Comparison of ENCODE assay signal across 10 cellular contexts in genomic region chr12:6612652-6613014, GRCh38. TPM values are rescaled to one million over a fixed set of nuclear protein-coding genes. Genes with fewer than 3 reads are reported as not detected.
A peak's percentile ranks its signal among the peaks of the same experiment; 100 is the strongest.
DNase-seq lines count a peak whose midpoint lies in the region; ATAC-seq, FAIRE-seq and TF ChIP-seq lines count a peak whose summit lies in the region.
"Had no signal": no experiment of that assay in that cellular context is flagged by ENCODE, and none has a peak within 500 bp of the region (broad histone marks: within the 10 kb centered on the region; RNA-seq: fewer than 3 reads in every experiment).

No MANE protein-coding gene starts in this region.

- TF ChIP-seq CTCF in left lung (IDR thresholded peaks at IDR 0.05) (no peak), suprapubic skin (IDR thresholded peaks at IDR 0.05) (no peak)

- H3K9me3 Mint-ChIP-seq in T-helper 1 cell treated with Interleukin-12 subunit alpha and Interleukin-12 subunit beta and Interleukin-4 antibody, amounts not matched to agents 30 μg/mL and 1 μg/mL, for 36 hours: no peaks in the 10 kb centered on the region
- no peaks in the 10 kb centered on the region for H3K9me3 Mint-ChIP-seq in activated T-cell treated with anti-CD3 and anti-CD28 coated beads, Interleukin-2, amount 50 U/mL, for 72 hours

- no peak for TF ChIP-seq EP300 in suprapubic skin (IDR thresholded peaks at IDR 0.05)

- H3K27me3 Mint-ChIP-seq in T-helper 1 cell treated with Interleukin-12 subunit alpha and Interleukin-12 subunit beta and Interleukin-4 antibody, amounts not matched to agents 30 μg/mL and 1 μg/mL, for 36 hours (ENCODE audit: low read depth): no peaks in the 10 kb centered on the region
- H3K27me3 Mint-ChIP-seq in activated T-cell treated with anti-CD3 and anti-CD28 coated beads, Interleukin-2, amount 50 U/mL, for 72 hours (ENCODE audit: low read depth): no peaks in the 10 kb centered on the region

- H3K4me1 Mint-ChIP-seq in T-helper 1 cell treated with Interleukin-12 subunit alpha and Interleukin-12 subunit beta and Interleukin-4 antibody, amounts not matched to agents 30 μg/mL and 1 μg/mL, for 36 hours (ENCODE audit: low read depth): peaks cover 28% of the 10 kb centered on the region
- peaks cover 11% of the 10 kb centered on the region for H3K4me1 Mint-ChIP-seq in activated T-cell treated with anti-CD3 and anti-CD28 coated beads, Interleukin-2, amount 50 U/mL, for 72 hours (ENCODE audit: low read depth)

- peak overlapping the region; percentile 46 for H3K4me3 Mint-ChIP-seq in T-helper 1 cell treated with Interleukin-12 subunit alpha and Interleukin-12 subunit beta and Interleukin-4 antibody, amounts not matched to agents 30 μg/mL and 1 μg/mL, for 36 hours
- peak overlapping the region; percentile 9 for H3K4me3 Mint-ChIP-seq in activated T-cell treated with anti-CD3 and anti-CD28 coated beads, Interleukin-2, amount 50 U/mL, for 72 hours

- DNase-seq in T-helper 1 cell: no peak
- no peak for DNase-seq in activated T-cell treated with anti-CD3 and anti-CD28 coated beads, Interleukin-2, amount 50 U/mL, for 72 hours
- no peak for DNase-seq in left lung
- DNase-seq in suprapubic skin (ENCODE audit: low spot score in 2 of 2): no peak
- no peak for DNase-seq in GM19239 (ENCODE audit: insufficient read length, low spot score)
- DNase-seq: 8988T; stimulated activated CD4-positive, alpha-beta T cell treated with anti-CD3 and anti-CD28 coated beads, Interleukin-12 subunit alpha, Interleukin-12 subunit beta, amount 100 ng/mL, for 4 hours had no signal

- intact Hi-C loops in left lung (cut with DNase I): loop anchor here in 1 of 2 donors (10.0 kb wide), 1 partner anchor 82 kb away; no protein-coding TSS in a partner anchor

- no peaks in the 10 kb centered on the region for H3K36me3 Mint-ChIP-seq in T-helper 1 cell treated with Interleukin-12 subunit alpha and Interleukin-12 subunit beta and Interleukin-4 antibody, amounts not matched to agents 30 μg/mL and 1 μg/mL, for 36 hours (ENCODE audit: low read depth)
- H3K36me3 Mint-ChIP-seq in activated T-cell treated with anti-CD3 and anti-CD28 coated beads, Interleukin-2, amount 50 U/mL, for 72 hours (ENCODE audit: insufficient read depth in 2 of 2): no peaks in the 10 kb centered on the region

- no peak for FAIRE-seq in GM19239 (lab: Jason Lieb, UNC)

- H3K36me3 ChIP-seq in left lung (no peaks in the 10 kb centered on the region), suprapubic skin (no peaks in the 10 kb centered on the region)

- WGBS in suprapubic skin: 44% methylated on average over 7 of the region's 7 CpGs

- TF ChIP-seq POLR2A in suprapubic skin (IDR thresholded peaks at IDR 0.05): no peak

- peak overlapping the region; percentile 71 to 83 for H3K27ac ChIP-seq in left lung
- H3K27ac ChIP-seq in suprapubic skin: peak overlapping the region; percentile 92

- H3K4me3 ChIP-seq in left lung (no peak overlapping the region), suprapubic skin (peak overlapping the region; percentile 21)

- peaks cover 9 to 28% of the 10 kb centered on the region in 2 donors for H3K4me1 ChIP-seq in left lung
- peaks cover 46% of the 10 kb centered on the region for H3K4me1 ChIP-seq in suprapubic skin

- no peak for ATAC-seq in activated T-cell treated with anti-CD3 and anti-CD28 coated beads, Interleukin-2, amount 50 U/mL, for 72 hours (replicated peaks in 1 of 2)
- ATAC-seq in left lung (no peak), HG02973 (IDR thresholded peaks at IDR 0.05; ENCODE audit: unreplicated experiment) (no peak), GM18498 (IDR thresholded peaks at IDR 0.05; ENCODE audit: unreplicated experiment) (no peak)

- H3K9me3 ChIP-seq in left lung: no peaks in the 10 kb centered on the region
- H3K9me3 ChIP-seq in suprapubic skin: no peaks in the 10 kb centered on the region

- H3K27me3 ChIP-seq in left lung (no peaks in the 10 kb centered on the region), suprapubic skin (no peaks in the 10 kb centered on the region)

- H3K27ac Mint-ChIP-seq in T-helper 1 cell treated with Interleukin-12 subunit alpha and Interleukin-12 subunit beta and Interleukin-4 antibody, amounts not matched to agents 30 μg/mL and 1 μg/mL, for 36 hours: peak overlapping the region; percentile 65
- H3K27ac Mint-ChIP-seq in activated T-cell treated with anti-CD3 and anti-CD28 coated beads, Interleukin-2, amount 50 U/mL, for 72 hours: no peak overlapping the region

RNA-seq across cellular contexts. Expression of gene CHD4, which starts 5.5 kb away (rescaled TPM):
- total RNA-seq in activated T-cell treated with anti-CD3 and anti-CD28 coated beads, Interleukin-2, amount 50 U/mL, for 72 hours: 100 to 1,000 TPM; 292 to 299 TPM
- 100 to 1,000 TPM; 159 to 171 TPM for total RNA-seq in left lung
- total RNA-seq in suprapubic skin: 100 to 1,000 TPM; 191 to 258 (median 206) TPM

RNA-seq across cellular contexts. Expression of gene LPAR5, which starts 23.1 kb away (rescaled TPM):
- 1 to 10 TPM; 4.1 to 8.9 TPM for total RNA-seq in activated T-cell treated with anti-CD3 and anti-CD28 coated beads, Interleukin-2, amount 50 U/mL, for 72 hours
- total RNA-seq in left lung (1 to 10 TPM; 1.5 to 2.0 TPM), suprapubic skin (10 to 100 TPM in 1 of 4 donors, 1 to 10 TPM in 3; 5.8 to 15.0 (median 8.8) TPM)

RNA-seq across cellular contexts. Expression of gene ACRBP, which starts 34.6 kb away (rescaled TPM):
- 1 to 10 TPM; 5.2 to 6.1 TPM for total RNA-seq in activated T-cell treated with anti-CD3 and anti-CD28 coated beads, Interleukin-2, amount 50 U/mL, for 72 hours
- total RNA-seq in left lung (1 to 10 TPM; 4.9 to 6.3 TPM), suprapubic skin (1 to 10 TPM in 3 of 4 donors, under 1 TPM in 1; 0.86 to 9.3 (median 1.6) TPM)

RNA-seq across cellular contexts. Expression of gene NOP2, which starts 44.5 kb away (rescaled TPM):
- 10 to 100 TPM; 76.9 to 89.8 TPM for total RNA-seq in activated T-cell treated with anti-CD3 and anti-CD28 coated beads, Interleukin-2, amount 50 U/mL, for 72 hours
- total RNA-seq in left lung: 10 to 100 TPM; 23.4 to 48.1 TPM
- total RNA-seq in suprapubic skin: 10 to 100 TPM; 34.6 to 62.2 (median 42.3) TPM

RNA-seq across cellular contexts. Expression of gene ING4, which starts 50.3 kb away (rescaled TPM):
- total RNA-seq in activated T-cell treated with anti-CD3 and anti-CD28 coated beads, Interleukin-2, amount 50 U/mL, for 72 hours: 10 to 100 TPM; 27.6 to 28.0 TPM
- total RNA-seq in left lung (10 to 100 TPM; 23.1 to 38.0 TPM), suprapubic skin (10 to 100 TPM; 53.2 to 85.0 (median 70.6) TPM)
